In genomic region chr19:50415661-50416033, GRCh38 we compare ENCODE assay signal across 9 cellular contexts.
DNase-seq lines count a peak whose midpoint lies in the region; ATAC-seq and TF ChIP-seq lines count a peak whose summit lies in the region.
"Had no signal": no experiment of that assay in that cellular context is flagged by ENCODE, and none has a peak within 500 bp of the region (broad histone marks: within the 10 kb centered on the region; RNA-seq: fewer than 3 reads in every experiment).

No MANE protein-coding gene starts in this region.

- H3K27ac ChIP-seq in coronary artery = no peak overlapping the region

- DNase-seq in GDM1 (lab: John Stamatoyannopoulos, UW) = peak; percentile 34
- DNase-seq in coronary artery (ENCODE audit: low spot score) = no peak
- DNase-seq in putamen (ENCODE audit: low spot score) = no peak
- no peak for DNase-seq in activated naive CD4-positive, alpha-beta T cell treated with Interleukin-2 at 50 U/mL for 16 hours
- no peak for DNase-seq in NCI-H1105 treated with DMSO at 0.1 percent for 48 hours (lab: John Stamatoyannopoulos, UW)
- DNase-seq in superior temporal gyrus (ENCODE audit: extremely low spot score) = no peak

- ATAC-seq in GM21381 (IDR thresholded peaks at IDR 0.05; ENCODE audit: unreplicated experiment) (peak; percentile 54), HG03442 (IDR thresholded peaks at IDR 0.05; ENCODE audit: unreplicated experiment) (peak; percentile 40)
- ATAC-seq: body of pancreas had no signal

- no peak for TF ChIP-seq CTCF in coronary artery (IDR thresholded peaks at IDR 0.05)

- H3K4me3 ChIP-seq in coronary artery = peak overlapping the region; percentile 17
- H3K4me3 ChIP-seq: body of pancreas had no signal
